8 cellular contexts compared by ENCODE assay signal in the genomic region with DNA sequence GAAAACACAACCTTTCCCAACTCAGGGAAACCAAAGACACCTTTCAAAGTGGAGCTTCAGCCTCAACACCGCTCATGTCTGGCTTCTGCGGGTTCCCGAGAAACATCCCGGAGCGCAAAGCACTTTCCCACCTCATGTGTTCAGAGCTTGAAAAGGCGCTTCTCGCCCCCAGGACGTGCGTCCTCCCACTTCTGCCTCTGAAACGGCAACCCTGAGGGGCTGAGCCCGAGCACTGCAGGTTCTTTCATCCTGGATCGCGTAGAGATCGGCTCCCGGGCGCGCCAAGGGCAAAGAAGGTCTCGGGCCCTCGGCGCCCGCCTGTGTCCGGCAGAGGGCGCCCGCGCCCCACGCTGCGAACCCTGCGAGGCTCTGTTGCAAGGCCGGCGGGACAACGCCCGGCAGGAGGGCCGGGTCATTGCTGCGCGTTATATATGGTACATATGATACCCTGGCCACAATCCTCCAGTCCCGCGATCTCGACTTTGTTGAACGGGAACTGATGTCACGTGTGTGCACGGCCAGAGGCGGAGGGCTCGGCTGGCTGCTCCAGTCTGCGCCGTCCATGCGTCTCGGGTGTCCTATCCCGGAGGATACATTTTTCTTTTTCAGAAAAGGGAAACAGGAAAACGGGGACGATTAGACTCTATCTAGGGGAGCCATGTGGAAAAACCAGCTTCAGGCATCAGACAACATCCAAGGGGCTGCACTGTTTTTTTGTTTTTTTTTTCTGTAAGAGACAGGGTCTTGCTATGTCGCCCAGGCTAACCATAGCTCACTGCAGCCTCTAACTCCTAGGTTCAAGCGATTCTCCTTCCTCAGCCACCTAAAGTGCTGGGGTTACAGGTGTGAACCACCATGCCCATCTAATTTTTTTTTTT.
DNase-seq lines count a peak whose midpoint lies in the region; ATAC-seq and TF ChIP-seq lines count a peak whose summit lies in the region.

No MANE protein-coding gene starts in this region.

- H3K4me3 ChIP-seq in LNCaP clone FGC (ENCODE audit: low read depth, low read length): no peak overlapping the region
- peak overlapping the region; percentile 67 to 81 (median 75) for H3K4me3 ChIP-seq in subcutaneous abdominal adipose tissue (ENCODE audit: low read depth in 1 of 5, low read length in 5 of 5)

- no peaks in the 10 kb centered on the region for H3K27me3 ChIP-seq in subcutaneous abdominal adipose tissue (ENCODE audit: control insufficient read depth in 5 of 5, insufficient read depth in 4 of 5, low read length in 5 of 5)

- H3K27ac ChIP-seq in subcutaneous abdominal adipose tissue (ENCODE audit: low read depth, low read length): no peak overlapping the region

- H3K36me3 ChIP-seq in subcutaneous abdominal adipose tissue (ENCODE audit: control insufficient read depth in 5 of 5, insufficient read depth in 5 of 5, low read length in 5 of 5): peaks cover 0 to 4% (median 4%) of the 10 kb centered on the region in 5 donors

- DNase-seq in DMS 273 (lab: John Stamatoyannopoulos, UW; ENCODE audit: unreplicated experiment): peak; percentile 98
- peak; percentile 38 for DNase-seq in LNCaP clone FGC (ENCODE audit: low read depth)
- peak; percentile 82 for DNase-seq in SHP77 treated with DMSO at 0.1 percent for 48 hours (lab: John Stamatoyannopoulos, UW)
- peak; percentile 54 to 69 (median 61) for DNase-seq in activated naive CD4-positive, alpha-beta T cell (lab: John Stamatoyannopoulos, UW)
- peak; percentile 80 for DNase-seq in germinal center (ENCODE audit: low spot score)
- DNase-seq in nucleus accumbens (lab: John Stamatoyannopoulos, UW): peak in 54 of 56 donors; percentile 7 to 87 (median 66)

- peaks cover 3 to 16% (median 11%) of the 10 kb centered on the region in 5 donors for H3K4me1 ChIP-seq in subcutaneous abdominal adipose tissue (ENCODE audit: control insufficient read depth in 5 of 5, insufficient read depth in 5 of 5, low read length in 5 of 5)

- peak; percentile 60 for ATAC-seq in GM21576 (IDR thresholded peaks at IDR 0.05; ENCODE audit: unreplicated experiment)

- H3K9ac ChIP-seq in subcutaneous abdominal adipose tissue (ENCODE audit: low read length in 5 of 5): peak overlapping the region; percentile 38 to 75 (median 69)

- peak; percentile 93 for TF ChIP-seq CTCF in LNCaP clone FGC (IDR thresholded peaks at IDR 0.05; ENCODE audit: control insufficient read depth, extremely low read depth, insufficient read depth)

- H3K9me3 ChIP-seq in subcutaneous abdominal adipose tissue (ENCODE audit: control insufficient read depth in 5 of 5, low read length in 5 of 5): no peaks in the 10 kb centered on the region

Comparison
In these comparisons a context has a peak if more than half of its experiments do, and no peak if none do; other contexts are left out.
1. DNase-seq: peak in every context shown above with its lines; median percentile 98 in DMS 273; 82 in SHP77 treated with DMSO at 0.1 percent for 48 hours; 80 in germinal center; 66 in nucleus accumbens; 61 in activated naive CD4-positive, alpha-beta T cell; 38 in LNCaP clone FGC.